ENCODE assay signal across 11 cellular contexts in the genomic region with DNA sequence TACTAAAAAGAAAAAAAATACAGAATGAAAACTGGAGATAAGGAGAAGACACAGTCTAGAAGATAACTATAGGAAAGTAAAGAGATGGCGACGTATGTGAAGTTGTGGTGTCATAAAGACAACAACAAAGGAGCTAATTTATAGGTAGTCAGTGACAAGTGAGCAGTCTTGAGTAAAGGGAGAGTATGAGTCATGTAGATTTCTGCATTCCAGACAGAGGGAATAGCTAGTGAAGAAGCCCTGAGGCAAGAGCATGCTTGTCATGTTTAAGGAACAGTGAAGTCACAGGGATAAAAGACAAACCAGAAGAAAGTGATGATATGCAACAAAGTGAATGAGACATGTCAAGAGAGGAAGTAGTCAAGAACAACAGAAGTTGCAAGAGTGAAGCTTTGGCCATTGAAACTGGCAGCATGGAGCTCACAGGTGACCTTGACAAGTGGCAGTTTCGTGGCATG. TPM values are rescaled to one million over a fixed set of nuclear protein-coding genes. Genes with fewer than 3 reads are reported as not detected.
A peak's percentile ranks its signal among the peaks of the same experiment; 100 is the strongest.
DNase-seq lines count a peak whose midpoint lies in the region; ATAC-seq and TF ChIP-seq lines count a peak whose summit lies in the region.
"Had no signal": no experiment of that assay in that cellular context is flagged by ENCODE, and none has a peak within 500 bp of the region (broad histone marks: within the 10 kb centered on the region; RNA-seq: fewer than 3 reads in every experiment).

No MANE protein-coding gene starts in this region.

- intact Hi-C loops in tibial artery (cut with DNase I; ENCODE audit: low total_unique reads): no loop called here

- 74% methylated on average over 3 of the region's 3 CpGs for WGBS in suprapubic skin

- no peaks in the 10 kb centered on the region for H3K36me3 ChIP-seq in suprapubic skin
- H3K36me3 ChIP-seq in tibial artery: no peaks in the 10 kb centered on the region

- TF ChIP-seq EP300 in suprapubic skin (IDR thresholded peaks at IDR 0.05): no peak

- no peaks in the 10 kb centered on the region for H3K9me3 ChIP-seq in suprapubic skin
- H3K9me3 ChIP-seq in tibial artery: no peaks in the 10 kb centered on the region

- peak overlapping the region; percentile 78 for H3K27ac ChIP-seq in suprapubic skin
- H3K27ac ChIP-seq in tibial artery: no peak overlapping the region
- H3K27ac ChIP-seq: parathyroid adenoma had no signal

- H3K27me3 ChIP-seq in suprapubic skin (no peaks in the 10 kb centered on the region), tibial artery (no peaks in the 10 kb centered on the region)

- TF ChIP-seq POLR2A in suprapubic skin (IDR thresholded peaks at IDR 0.05): no peak

- H3K4me3 ChIP-seq in HFF-Myc (replicated peaks; ENCODE audit: low read depth, low read length): no peak overlapping the region
- H3K4me3 ChIP-seq in fibroblast of mammary gland (ENCODE audit: control insufficient read depth, low read depth, low read length): no peak overlapping the region
- H3K4me3 ChIP-seq in suprapubic skin: no peak overlapping the region
- H3K4me3 ChIP-seq in tibial artery: no peak overlapping the region

- ATAC-seq in SK-N-SH treated with all-trans-retinoic acid at 6 μM for 48 hours: peak; percentile 13; the same call in 2 of the 3 replicates
- ATAC-seq in HG03045 (IDR thresholded peaks at IDR 0.05; ENCODE audit: unreplicated experiment): no peak

- H3K4me1 ChIP-seq in suprapubic skin (peaks cover 60% of the 10 kb centered on the region), tibial artery (peaks cover 0 to 21% (median 15%) of the 10 kb centered on the region in 4 donors)

- peak; percentile 56 for DNase-seq in HFF-Myc (ENCODE audit: extremely low read depth, low read depth)
- DNase-seq in fibroblast of mammary gland (ENCODE audit: low read depth): peak; percentile 80
- DNase-seq in suprapubic skin (ENCODE audit: low spot score in 2 of 2): no peak
- no peak for DNase-seq in tibial artery
- DNase-seq in ureter (ENCODE audit: low spot score): no peak
- DNase-seq in mucosa of gallbladder (ENCODE audit: low spot score): no peak
- DNase-seq: aorta, NCI-H524 had no signal

- TF ChIP-seq CTCF in HFF-Myc (IDR thresholded peaks at IDR 0.05; ENCODE audit: low read depth, low read length, missing control alignments) (no peak), fibroblast of mammary gland (conservative IDR thresholded peaks at IDR 0.05; ENCODE audit: control insufficient read depth, insufficient read depth, low read depth, low read length) (no peak), suprapubic skin (IDR thresholded peaks at IDR 0.05) (no peak), tibial artery (IDR thresholded peaks at IDR 0.05) (no peak)

TF ChIP-seq in SK-N-SH treated with all-trans-retinoic acid at 6 μM for 48 hours, 23 proteins besides CTCF, POLR2A, EP300 and RAD21:
- peak; percentile 46 for TF ChIP-seq ISL1 (CRISPR knock-in tag; IDR thresholded peaks at IDR 0.05)
- no peak for TF ChIP-seq BACH2 (CRISPR knock-in tag; IDR thresholded peaks at IDR 0.05; ENCODE audit: borderline replicate concordance)
- TF ChIP-seq ZFP3 (CRISPR knock-in tag; IDR thresholded peaks at IDR 0.05): no peak
- 0 out of 2 replicates have a peak, but pooled peaks have one; percentile 23 for TF ChIP-seq CSDC2 (CRISPR knock-in tag; IDR thresholded peaks at IDR 0.05)

RNA-seq across cellular contexts. Expression of a gene that starts 2.3 kb away (rescaled TPM):
- 10 to 100 TPM; 45.1 to 65.8 (median 55.7) TPM for total RNA-seq in suprapubic skin
- 49.5 TPM for total RNA-seq in ureter
- 30.2 TPM for total RNA-seq in mucosa of gallbladder

RNA-seq across cellular contexts. Expression of a gene that starts 28.7 kb away (rescaled TPM):
- total RNA-seq in suprapubic skin: 1 to 10 TPM in 3 of 4 donors, under 1 TPM in 1; 0.85 to 2.9 (median 2.0) TPM
- total RNA-seq in ureter: 3.7 TPM
- total RNA-seq in mucosa of gallbladder: 5.1 TPM

Comparison
In these comparisons a context has a peak if more than half of its experiments do, and no peak if none do; other contexts are left out.
1. DNase-seq: peak in HFF-Myc (single experiment) and fibroblast of mammary gland (single experiment); none in suprapubic skin (0 of 2), tibial artery (0 of 2), ureter (single experiment) and mucosa of gallbladder (single experiment).